ENCODE assay signal across 8 cellular contexts in the genomic region with DNA sequence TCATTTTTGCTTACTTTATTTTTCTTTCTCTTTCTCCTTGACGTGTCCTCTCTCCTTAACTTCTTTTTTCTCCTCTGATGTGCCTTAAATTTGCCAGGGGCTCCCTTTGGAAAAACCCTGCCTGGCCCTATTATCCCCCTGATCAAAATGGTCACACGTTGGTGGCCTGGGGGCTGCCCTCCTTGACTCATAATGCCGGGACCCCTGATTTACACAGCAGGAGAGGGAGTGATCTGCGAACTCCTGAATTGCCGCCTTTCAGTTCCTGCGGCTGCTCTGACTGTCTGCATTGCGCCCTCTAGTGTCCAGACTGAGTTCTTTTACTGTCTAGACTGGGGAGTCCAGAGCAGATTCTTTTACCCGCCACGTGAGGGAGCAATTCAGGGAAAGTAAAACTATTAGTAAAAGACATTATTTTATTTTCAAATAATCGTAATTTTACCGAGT. TPM values are rescaled to one million over a fixed set of nuclear protein-coding genes. Genes with fewer than 3 reads are reported as not detected.
A peak's percentile ranks its signal among the peaks of the same experiment; 100 is the strongest.
DNase-seq lines count a peak whose midpoint lies in the region; TF ChIP-seq lines count a peak whose summit lies in the region.

No MANE protein-coding gene starts in this region.

- WGBS in suprapubic skin: 4% methylated on average over 11 of the region's 11 CpGs

- no peak overlapping the region for H3K27ac ChIP-seq in neutrophil
- H3K27ac ChIP-seq in suprapubic skin: no peak overlapping the region

- H3K4me3 ChIP-seq in fibroblast of the aortic adventitia (ENCODE audit: low read depth, low read length): peak overlapping the region; percentile 57
- H3K4me3 ChIP-seq in neutrophil (ENCODE audit: low read depth in 1 of 2, low read length in 1 of 2): peak overlapping the region; percentile 28
- H3K4me3 ChIP-seq in suprapubic skin: peak overlapping the region; percentile 33

- H3K9me3 ChIP-seq in neutrophil (no peaks in the 10 kb centered on the region), suprapubic skin (no peaks in the 10 kb centered on the region)

- H3K36me3 ChIP-seq in neutrophil (no peaks in the 10 kb centered on the region), suprapubic skin (no peaks in the 10 kb centered on the region)

- peaks cover 15 to 19% of the 10 kb centered on the region in 2 experiments for H3K4me1 ChIP-seq in neutrophil (ENCODE audit: control insufficient read depth in 1 of 2, insufficient read depth in 1 of 2, low read depth in 1 of 2, low read length in 1 of 2)
- peaks cover 23% of the 10 kb centered on the region for H3K4me1 ChIP-seq in suprapubic skin

- TF ChIP-seq POLR2A in suprapubic skin (IDR thresholded peaks at IDR 0.05): no peak

- in situ Hi-C loops in G401 (cut with HindIII; ENCODE audit: low sequenced_read_pairs): no loop called here

- no peak for TF ChIP-seq EP300 in suprapubic skin (IDR thresholded peaks at IDR 0.05)

- DNase-seq in G401 (ENCODE audit: low spot score) (peak; percentile 53), GOT3 (lab: John Stamatoyannopoulos, UW) (peak; percentile 10), RPMI7951 (ENCODE audit: low read depth) (peak; percentile 81), fibroblast of the aortic adventitia (ENCODE audit: low read depth) (peak; percentile 91), suprapubic skin (ENCODE audit: low spot score in 2 of 2) (peak; percentile 66 to 80)
- peak; percentile 38 to 63 for DNase-seq in activated T-helper 1 cell treated with anti-CD3 and anti-CD28 coated beads, Interleukin-2, amount 50 U/mL, for 16 hours (ENCODE audit: low read depth in 1 of 2, low spot score in 1 of 2)

- H3K27me3 ChIP-seq in neutrophil (no peaks in the 10 kb centered on the region), suprapubic skin (no peaks in the 10 kb centered on the region)

- TF ChIP-seq CTCF in LNCAP (IDR thresholded peaks at IDR 0.05) (peak; percentile 99), fibroblast of the aortic adventitia (IDR thresholded peaks at IDR 0.05; ENCODE audit: insufficient read depth, low read length) (peak; percentile 94), neutrophil (IDR thresholded peaks at IDR 0.05) (peak; percentile 81), suprapubic skin (IDR thresholded peaks at IDR 0.05) (peak; percentile 76 to 91)

RNA-seq across cellular contexts. Expression of gene GZMB, which starts 44.8 kb away (rescaled TPM):
- not detected in 2 replicates for total RNA-seq in G401 (2014; rRNA removed; shearing (Covaris generic))
- not detected in 2 replicates for total RNA-seq in RPMI7951 (2014; rRNA removed; shearing (Covaris generic))
- total RNA-seq in fibroblast of the aortic adventitia (ENCODE audit: low replicate concordance) (not detected in 2 replicates), suprapubic skin (under 1 TPM in 1 of 4 donors, not detected in 3; 0.72 TPM)

Comparison
In these comparisons a context has a peak if more than half of its experiments do, and no peak if none do; other contexts are left out.
1. DNase-seq: peak in every context shown above with its lines; median percentile 91 in fibroblast of the aortic adventitia; 81 in RPMI7951; 73 in suprapubic skin; 53 in G401; 50 in activated T-helper 1 cell treated with anti-CD3 and anti-CD28 coated beads, Interleukin-2, amount 50 U/mL, for 16 hours; 10 in GOT3.